In genomic region chr15:77507911-77508310, GRCh38 we compare ENCODE assay signal across 11 cellular contexts.
DNase-seq lines count a peak whose midpoint lies in the region; ATAC-seq lines count a peak whose summit lies in the region.
"Had no signal": no experiment of that assay in that cellular context is flagged by ENCODE, and none has a peak within 500 bp of the region (broad histone marks: within the 10 kb centered on the region; RNA-seq: fewer than 3 reads in every experiment).

No MANE protein-coding gene starts in this region.

- intact Hi-C loops in Right ventricle myocardium inferior (cut with DNase I) (no loop called here), cardiac septum (cut with DNase I) (loop anchor here (1.0 to 5.0 kb wide), 2 partner anchors 19 to 34 kb away; no protein-coding TSS in a partner anchor)

- peak overlapping the region in 3 of 6 donors; percentile 2 to 92 (median 42) for H3K27ac Mint-ChIP-seq in naive B cell

- ATAC-seq in Right ventricle myocardium inferior = peak; percentile 94
- ATAC-seq in naive B cell (ENCODE audit: low read depth in 2 of 2) = peak in 1 of 2 donors; percentile 14
- ATAC-seq in GM21619 (IDR thresholded peaks at IDR 0.05; ENCODE audit: unreplicated experiment) = no peak

- DNase-seq in Right ventricle myocardium inferior (ENCODE audit: missing footprints) = peak; percentile 77
- DNase-seq in cardiac septum (ENCODE audit: low spot score) = no peak
- peak; percentile 46 for DNase-seq in fibroblast of peridontal ligament (ENCODE audit: extremely low read depth)
- DNase-seq in naive B cell = no peak
- DNase-seq in GM19240 (ENCODE audit: insufficient read length, low spot score) = no peak
- no peak for DNase-seq in dedifferentiated amniotic fluid mesenchymal stem cell (ENCODE audit: extremely low spot score)
- DNase-seq in activated gamma-delta T cell treated with Interleukin-2 at 50 U/mL for 16 hours = no peak
- DNase-seq: 8988T; activated CD4-positive, alpha-beta T cell treated with anti-CD3 and anti-CD28 coated beads for 1 hour; erythroblast had no signal

- H3K4me1 Mint-ChIP-seq in naive B cell = peaks cover 24 to 34% (median 26%) of the 10 kb centered on the region in 3 donors

- peaks cover 0 to 5% (median 0%) of the 10 kb centered on the region in 7 donors for H3K9me3 Mint-ChIP-seq in naive B cell

- H3K4me3 Mint-ChIP-seq in naive B cell = peak overlapping the region in 5 of 8 donors; percentile 42 to 77 (median 52)

- no peaks in the 10 kb centered on the region for H3K36me3 Mint-ChIP-seq in naive B cell

- no peaks in the 10 kb centered on the region for H3K27me3 Mint-ChIP-seq in naive B cell

Comparison
In these comparisons a context has a peak if more than half of its experiments do, and no peak if none do; other contexts are left out.
1. DNase-seq: peak in Right ventricle myocardium inferior (single experiment) and fibroblast of peridontal ligament (single experiment); none in cardiac septum (single experiment), naive B cell (single experiment), GM19240 (single experiment), dedifferentiated amniotic fluid mesenchymal stem cell (single experiment) and activated gamma-delta T cell treated with Interleukin-2 at 50 U/mL for 16 hours (single experiment).